In the genomic region with DNA sequence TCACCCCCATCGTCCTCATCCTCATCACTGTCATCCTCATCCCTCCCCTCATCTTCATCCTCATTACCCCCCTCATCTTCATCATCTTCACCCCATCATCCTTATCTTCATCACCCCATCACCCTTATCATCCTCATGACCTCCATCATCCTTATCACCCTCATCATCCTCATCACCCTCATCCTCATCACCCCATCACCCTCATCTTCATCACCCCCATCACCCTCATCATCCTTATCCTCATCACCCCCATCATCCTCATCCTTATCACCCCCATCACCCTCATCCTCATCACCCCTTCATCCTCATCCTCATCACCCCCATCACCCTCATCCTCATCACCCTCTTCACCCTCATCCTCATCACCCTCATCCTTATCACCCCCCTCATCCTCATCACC, we compare ENCODE assay signal across 7 cellular contexts.
DNase-seq lines count a peak whose midpoint lies in the region; ATAC-seq and TF ChIP-seq lines count a peak whose summit lies in the region.
"Not testable (repeated sequence)": the region's sequence is repeated elsewhere in the genome, so short reads cannot be mapped to it uniquely, and the experiment has no call there.

No MANE protein-coding gene starts in this region.

- not testable (repeated sequence) for H3K4me3 ChIP-seq in HEK293 (ENCODE audit: low read depth, low read length)

- peaks cover 52% of the 10 kb centered on the region for H3K4me1 Mint-ChIP-seq in CD4-positive, alpha-beta T cell (ENCODE audit: low read depth)
- peaks cover 26% of the 10 kb centered on the region for H3K4me1 Mint-ChIP-seq in activated CD4-positive, alpha-beta T cell treated with anti-CD3 and anti-CD28 coated beads, Interleukin-2, amount 10 ng/mL, durations not matched to agents 24 days and 14 days
- H3K4me1 Mint-ChIP-seq in activated naive CD8-positive, alpha-beta T cell treated with anti-CD3 and anti-CD28 coated beads, Interleukin-2, amount 10 ng/mL, durations not matched to agents 7 days and 5 days: peaks cover 33% of the 10 kb centered on the region
- H3K4me1 Mint-ChIP-seq in effector memory CD8-positive, alpha-beta T cell (ENCODE audit: low read depth in 2 of 2): peaks cover 36 to 43% of the 10 kb centered on the region in 2 donors
- peaks cover 35 to 60% of the 10 kb centered on the region in 2 donors for H3K4me1 Mint-ChIP-seq in natural killer cell
- peaks cover 43 to 53% of the 10 kb centered on the region in 2 donors for H3K4me1 Mint-ChIP-seq in stimulated activated naive B cell treated with anti-CD40 and anti-IgM and Interleukin-4, amounts not matched to agents 10 μg/mL and 1 μg/mL and 100 μg/mL, for 72 hours

- not testable (repeated sequence) for H3K4me1 ChIP-seq in HEK293 (ENCODE audit: control insufficient read depth, insufficient read depth, low read length)

- not testable (repeated sequence) for DNase-seq in CD4-positive, alpha-beta T cell; activated CD4-positive, alpha-beta T cell treated with anti-CD3 and anti-CD28 coated beads, Interleukin-2, amount 10 ng/mL, durations not matched to agents 24 days and 14 days; activated naive CD8-positive, alpha-beta T cell treated with anti-CD3 and anti-CD28 coated beads, Interleukin-2, amount 10 ng/mL, durations not matched to agents 7 days and 5 days; effector memory CD8-positive, alpha-beta T cell; natural killer cell; stimulated activated naive B cell treated with anti-CD40 and anti-IgM and Interleukin-4, amounts not matched to agents 10 μg/mL and 1 μg/mL and 100 μg/mL, for 72 hours

- CTCF ChIA-PET in CD4-positive, alpha-beta T cell (lab: Charles Lee); HEK293 (lab: Yijun Ruan, JAX): not testable (repeated sequence)

- not testable (repeated sequence) for H3K27me3 ChIP-seq in CD4-positive, alpha-beta T cell (ENCODE audit: control insufficient read depth, insufficient read depth, low read length)

- not testable (repeated sequence) for H3K27me3 Mint-ChIP-seq in CD4-positive, alpha-beta T cell; activated CD4-positive, alpha-beta T cell treated with anti-CD3 and anti-CD28 coated beads, Interleukin-2, amount 10 ng/mL, durations not matched to agents 24 days and 14 days; activated naive CD8-positive, alpha-beta T cell treated with anti-CD3 and anti-CD28 coated beads, Interleukin-2, amount 10 ng/mL, durations not matched to agents 7 days and 5 days; effector memory CD8-positive, alpha-beta T cell; natural killer cell (ENCODE audit: low read depth in 2 of 2); stimulated activated naive B cell treated with anti-CD40 and anti-IgM and Interleukin-4, amounts not matched to agents 10 μg/mL and 1 μg/mL and 100 μg/mL, for 72 hours

- intact Hi-C loops in CD4-positive, alpha-beta T cell (cut with DNase I, micrococcal nuclease): loop anchor here (5.0 kb wide), 3 partner anchors 75 to 100 kb away; a partner anchor contains a TSS
- intact Hi-C loops in activated CD4-positive, alpha-beta T cell treated with anti-CD3 and anti-CD28 coated beads, Interleukin-2, amount 10 ng/mL, durations not matched to agents 24 days and 14 days (cut with micrococcal nuclease): not testable (repeated sequence)
- intact Hi-C loops in natural killer cell (cut with micrococcal nuclease): loop anchor here (2.0 to 5.0 kb wide), 2 partner anchors 43 to 120 kb away; no protein-coding TSS in a partner anchor

- POLR2A ChIA-PET in CD4-positive, alpha-beta T cell (lab: Charles Lee); HEK293 (lab: Yijun Ruan, JAX); activated naive CD8-positive, alpha-beta T cell treated with anti-CD3 and anti-CD28 coated beads, Interleukin-2, amount 10 ng/mL, durations not matched to agents 7 days and 5 days (lab: Charles Lee): not testable (repeated sequence)

- peaks cover 63% of the 10 kb centered on the region for H3K36me3 Mint-ChIP-seq in CD4-positive, alpha-beta T cell (ENCODE audit: low read depth)
- H3K36me3 Mint-ChIP-seq in activated CD4-positive, alpha-beta T cell treated with anti-CD3 and anti-CD28 coated beads, Interleukin-2, amount 10 ng/mL, durations not matched to agents 24 days and 14 days (ENCODE audit: low read depth): peaks cover 69% of the 10 kb centered on the region
- peaks cover 57% of the 10 kb centered on the region for H3K36me3 Mint-ChIP-seq in activated naive CD8-positive, alpha-beta T cell treated with anti-CD3 and anti-CD28 coated beads, Interleukin-2, amount 10 ng/mL, durations not matched to agents 7 days and 5 days
- H3K36me3 Mint-ChIP-seq in effector memory CD8-positive, alpha-beta T cell (ENCODE audit: insufficient read depth): peaks cover 39% of the 10 kb centered on the region
- H3K36me3 Mint-ChIP-seq in natural killer cell: not testable (repeated sequence)
- peaks cover 73 to 92% of the 10 kb centered on the region in 2 donors for H3K36me3 Mint-ChIP-seq in stimulated activated naive B cell treated with anti-CD40 and anti-IgM and Interleukin-4, amounts not matched to agents 10 μg/mL and 1 μg/mL and 100 μg/mL, for 72 hours

- H3K36me3 ChIP-seq in HEK293 (ENCODE audit: control insufficient read depth in 2 of 2, insufficient read depth in 1 of 2, low read length in 2 of 2): peaks cover 3 to 78% of the 10 kb centered on the region in 2 experiments; a peak in 1 of 3 replicates

- ATAC-seq in CD4-positive, alpha-beta T cell (ENCODE audit: poor library complexity); activated naive CD8-positive, alpha-beta T cell treated with anti-CD3 and anti-CD28 coated beads, Interleukin-2, amount 10 ng/mL, durations not matched to agents 7 days and 5 days (ENCODE audit: low read depth); effector memory CD8-positive, alpha-beta T cell (replicated peaks); natural killer cell; stimulated activated naive B cell treated with anti-CD40 and anti-IgM and Interleukin-4, amounts not matched to agents 10 μg/mL and 1 μg/mL and 100 μg/mL, for 72 hours (replicated peaks): not testable (repeated sequence)

- H3K27ac ChIP-seq in CD4-positive, alpha-beta T cell (ENCODE audit: low read depth, low read length): peak overlapping the region; percentile 17
- H3K27ac ChIP-seq in HEK293 (ENCODE audit: extremely low read depth, low read depth, low read length): not testable (repeated sequence)

- not testable (repeated sequence) for H3K9me3 Mint-ChIP-seq in CD4-positive, alpha-beta T cell; activated CD4-positive, alpha-beta T cell treated with anti-CD3 and anti-CD28 coated beads, Interleukin-2, amount 10 ng/mL, durations not matched to agents 24 days and 14 days; effector memory CD8-positive, alpha-beta T cell; natural killer cell
- H3K9me3 Mint-ChIP-seq in activated naive CD8-positive, alpha-beta T cell treated with anti-CD3 and anti-CD28 coated beads, Interleukin-2, amount 10 ng/mL, durations not matched to agents 7 days and 5 days: peaks cover 12% of the 10 kb centered on the region
- peaks cover 16 to 22% of the 10 kb centered on the region in 2 donors for H3K9me3 Mint-ChIP-seq in stimulated activated naive B cell treated with anti-CD40 and anti-IgM and Interleukin-4, amounts not matched to agents 10 μg/mL and 1 μg/mL and 100 μg/mL, for 72 hours

- H3K4me3 Mint-ChIP-seq in CD4-positive, alpha-beta T cell; natural killer cell: not testable (repeated sequence)
- H3K4me3 Mint-ChIP-seq in activated CD4-positive, alpha-beta T cell treated with anti-CD3 and anti-CD28 coated beads, Interleukin-2, amount 10 ng/mL, durations not matched to agents 24 days and 14 days: peak overlapping the region; percentile 37
- H3K4me3 Mint-ChIP-seq in activated naive CD8-positive, alpha-beta T cell treated with anti-CD3 and anti-CD28 coated beads, Interleukin-2, amount 10 ng/mL, durations not matched to agents 7 days and 5 days: peak overlapping the region; percentile 16
- peak overlapping the region; percentile 14 to 51 for H3K4me3 Mint-ChIP-seq in effector memory CD8-positive, alpha-beta T cell
- H3K4me3 Mint-ChIP-seq in stimulated activated naive B cell treated with anti-CD40 and anti-IgM and Interleukin-4, amounts not matched to agents 10 μg/mL and 1 μg/mL and 100 μg/mL, for 72 hours: peak overlapping the region in 1 of 2 donors; percentile 52

- not testable (repeated sequence) for H3K9me3 ChIP-seq in CD4-positive, alpha-beta T cell (ENCODE audit: control insufficient read depth, low read length); HEK293 (ENCODE audit: control insufficient read depth, insufficient read depth, low read depth, low read length)

- TF ChIP-seq CTCF in CD4-positive, alpha-beta T cell (IDR thresholded peaks at IDR 0.05); HEK293 (tag by site-specific recombination; IDR thresholded peaks at IDR 0.05); natural killer cell (IDR thresholded peaks at IDR 0.05): not testable (repeated sequence)

- H3K27ac Mint-ChIP-seq in CD4-positive, alpha-beta T cell; activated naive CD8-positive, alpha-beta T cell treated with anti-CD3 and anti-CD28 coated beads, Interleukin-2, amount 10 ng/mL, durations not matched to agents 7 days and 5 days: not testable (repeated sequence)
- H3K27ac Mint-ChIP-seq in activated CD4-positive, alpha-beta T cell treated with anti-CD3 and anti-CD28 coated beads, Interleukin-2, amount 10 ng/mL, durations not matched to agents 24 days and 14 days: peak overlapping the region; percentile 53
- H3K27ac Mint-ChIP-seq in effector memory CD8-positive, alpha-beta T cell: peak overlapping the region; percentile 96 to 99
- H3K27ac Mint-ChIP-seq in natural killer cell: peak overlapping the region; percentile 87 to 94
- peak overlapping the region; percentile 59 for H3K27ac Mint-ChIP-seq in stimulated activated naive B cell treated with anti-CD40 and anti-IgM and Interleukin-4, amounts not matched to agents 10 μg/mL and 1 μg/mL and 100 μg/mL, for 72 hours
